ENCODE assay signal across 1 cellular context in genomic region chr17:78980624-78980972, GRCh38.
TF ChIP-seq lines count a peak whose summit lies in the region.

No MANE protein-coding gene starts in this region.

TF ChIP-seq in SK-N-SH, 30 proteins besides CTCF, POLR2A, EP300 and RAD21 (continued from another document):
- TF ChIP-seq, protein P1, sequence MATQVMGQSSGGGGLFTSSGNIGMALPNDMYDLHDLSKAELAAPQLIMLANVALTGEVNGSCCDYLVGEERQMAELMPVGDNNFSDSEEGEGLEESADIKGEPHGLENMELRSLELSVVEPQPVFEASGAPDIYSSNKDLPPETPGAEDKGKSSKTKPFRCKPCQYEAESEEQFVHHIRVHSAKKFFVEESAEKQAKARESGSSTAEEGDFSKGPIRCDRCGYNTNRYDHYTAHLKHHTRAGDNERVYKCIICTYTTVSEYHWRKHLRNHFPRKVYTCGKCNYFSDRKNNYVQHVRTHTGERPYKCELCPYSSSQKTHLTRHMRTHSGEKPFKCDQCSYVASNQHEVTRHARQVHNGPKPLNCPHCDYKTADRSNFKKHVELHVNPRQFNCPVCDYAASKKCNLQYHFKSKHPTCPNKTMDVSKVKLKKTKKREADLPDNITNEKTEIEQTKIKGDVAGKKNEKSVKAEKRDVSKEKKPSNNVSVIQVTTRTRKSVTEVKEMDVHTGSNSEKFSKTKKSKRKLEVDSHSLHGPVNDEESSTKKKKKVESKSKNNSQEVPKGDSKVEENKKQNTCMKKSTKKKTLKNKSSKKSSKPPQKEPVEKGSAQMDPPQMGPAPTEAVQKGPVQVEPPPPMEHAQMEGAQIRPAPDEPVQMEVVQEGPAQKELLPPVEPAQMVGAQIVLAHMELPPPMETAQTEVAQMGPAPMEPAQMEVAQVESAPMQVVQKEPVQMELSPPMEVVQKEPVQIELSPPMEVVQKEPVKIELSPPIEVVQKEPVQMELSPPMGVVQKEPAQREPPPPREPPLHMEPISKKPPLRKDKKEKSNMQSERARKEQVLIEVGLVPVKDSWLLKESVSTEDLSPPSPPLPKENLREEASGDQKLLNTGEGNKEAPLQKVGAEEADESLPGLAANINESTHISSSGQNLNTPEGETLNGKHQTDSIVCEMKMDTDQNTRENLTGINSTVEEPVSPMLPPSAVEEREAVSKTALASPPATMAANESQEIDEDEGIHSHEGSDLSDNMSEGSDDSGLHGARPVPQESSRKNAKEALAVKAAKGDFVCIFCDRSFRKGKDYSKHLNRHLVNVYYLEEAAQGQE (IDR thresholded peaks at IDR 0.05; ENCODE audit: low read depth, low read length) = no peak
- TF ChIP-seq IRF3 (IDR thresholded peaks at IDR 0.05; ENCODE audit: low read depth, low read length) = no peak
- no peak for TF ChIP-seq ELF1 (IDR thresholded peaks at IDR 0.05)
- no peak for TF ChIP-seq MEF2A (IDR thresholded peaks at IDR 0.05; ENCODE audit: borderline replicate concordance, low read depth)
- TF ChIP-seq, protein P2, sequence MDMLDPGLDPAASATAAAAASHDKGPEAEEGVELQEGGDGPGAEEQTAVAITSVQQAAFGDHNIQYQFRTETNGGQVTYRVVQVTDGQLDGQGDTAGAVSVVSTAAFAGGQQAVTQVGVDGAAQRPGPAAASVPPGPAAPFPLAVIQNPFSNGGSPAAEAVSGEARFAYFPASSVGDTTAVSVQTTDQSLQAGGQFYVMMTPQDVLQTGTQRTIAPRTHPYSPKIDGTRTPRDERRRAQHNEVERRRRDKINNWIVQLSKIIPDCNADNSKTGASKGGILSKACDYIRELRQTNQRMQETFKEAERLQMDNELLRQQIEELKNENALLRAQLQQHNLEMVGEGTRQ (IDR thresholded peaks at IDR 0.05; ENCODE audit: borderline replicate concordance, low read depth, low read length) = no peak
- no peak for TF ChIP-seq RXRA (IDR thresholded peaks at IDR 0.05; ENCODE audit: borderline replicate concordance, low read depth)
- TF ChIP-seq MXI1 (IDR thresholded peaks at IDR 0.05; ENCODE audit: low read depth, low read length) = no peak
- no peak for TF ChIP-seq JUND (IDR thresholded peaks at IDR 0.05)
- TF ChIP-seq POLR2AphosphoS5 (IDR thresholded peaks at IDR 0.05; ENCODE audit: low read depth, low read length) = no peak
- TF ChIP-seq EZH2phosphoT487 (IDR thresholded peaks at IDR 0.05; ENCODE audit: borderline replicate concordance, low read depth) = no peak
- TF ChIP-seq FOXJ3 (CRISPR knock-in tag; IDR thresholded peaks at IDR 0.05) = no peak
- TF ChIP-seq TAF1 (IDR thresholded peaks at IDR 0.05; ENCODE audit: borderline replicate concordance, low read depth, low read length) = no peak
- no peak for TF ChIP-seq RFX5 (IDR thresholded peaks at IDR 0.05; ENCODE audit: low read length)
